8 cellular contexts compared by ENCODE assay signal in genomic region chr14:64464695-64465094, GRCh38. TPM values are rescaled to one million over a fixed set of nuclear protein-coding genes. Genes with fewer than 3 reads are reported as not detected.
DNase-seq lines count a peak whose midpoint lies in the region; ATAC-seq, FAIRE-seq and TF ChIP-seq lines count a peak whose summit lies in the region.

No MANE protein-coding gene starts in this region.

- DNase-seq in ELR (ENCODE audit: low read depth), result peak; percentile 10
- no peak for DNase-seq in keratinocyte (ENCODE audit: low read depth, low spot score)
- no peak for DNase-seq in nucleus accumbens (lab: John Stamatoyannopoulos, UW)
- no peak for DNase-seq in AG08396 (ENCODE audit: low spot score)

- ATAC-seq in activated T-helper 17 cell treated with anti-CD3 and anti-CD28 coated beads, Interleukin-2, amount 50 U/mL, for 72 hours (replicated peaks), result peak; percentile 17
- no peak for ATAC-seq in HG03039 (IDR thresholded peaks at IDR 0.05; ENCODE audit: unreplicated experiment)

- H3K27ac Mint-ChIP-seq in activated T-helper 17 cell treated with anti-CD3 and anti-CD28 coated beads, Interleukin-2, amount 50 U/mL, for 72 hours, result peak overlapping the region; percentile 84

- peak overlapping the region; percentile 79 for H3K4me3 Mint-ChIP-seq in activated T-helper 17 cell treated with anti-CD3 and anti-CD28 coated beads, Interleukin-2, amount 50 U/mL, for 72 hours

- H3K9ac ChIP-seq in HUES6 (ENCODE audit: low read length) (peak overlapping the region; percentile 25), keratinocyte (ENCODE audit: control insufficient read depth, extremely low read depth, insufficient read depth, low read length) (peak overlapping the region; percentile 31)

- H3K27ac ChIP-seq in HUES6 (ENCODE audit: low read depth, low read length) (no peak overlapping the region), keratinocyte (ENCODE audit: control insufficient read depth, insufficient read depth, low read length) (no peak overlapping the region), thymus (ENCODE audit: low read depth) (no peak overlapping the region)

- dilution Hi-C loops in keratinocyte (cut with MboI; ENCODE audit: extremely low pct_ligation_motif_present, low sequenced_read_pairs), result no loop called here

- H3K9me3 ChIP-seq in HUES6 (ENCODE audit: control insufficient read depth, insufficient read depth, low read depth, low read length) (no peaks in the 10 kb centered on the region), keratinocyte (ENCODE audit: control insufficient read depth, low read depth, low read length) (no peaks in the 10 kb centered on the region), thymus (ENCODE audit: control insufficient read depth) (no peaks in the 10 kb centered on the region)

- 16% methylated on average over 7 of the region's 7 CpGs for WGBS in thymus

- H3K4me2 ChIP-seq in keratinocyte (ENCODE audit: control insufficient read depth, extremely low read depth, insufficient read depth, low read depth, low read length), result peak overlapping the region; percentile 83

- H3K4me3 ChIP-seq in HUES6 (ENCODE audit: low read depth, low read length) (peak overlapping the region; percentile 79), keratinocyte (ENCODE audit: control insufficient read depth in 2 of 3, extremely low read depth in 1 of 3, insufficient read depth in 2 of 3, low read depth in 1 of 3, low read length in 3 of 3) (peak overlapping the region; percentile 39 to 65 (median 63)), thymus (ENCODE audit: low read length) (peak overlapping the region; percentile 65)

- H3K9me1 ChIP-seq in keratinocyte (ENCODE audit: control insufficient read depth, extremely low read depth, insufficient read depth, low read length), result no peaks in the 10 kb centered on the region

- peaks cover 28% of the 10 kb centered on the region for H3K4me1 Mint-ChIP-seq in activated T-helper 17 cell treated with anti-CD3 and anti-CD28 coated beads, Interleukin-2, amount 50 U/mL, for 72 hours

- peaks cover 11% of the 10 kb centered on the region for H3K4me1 ChIP-seq in HUES6 (ENCODE audit: control insufficient read depth, insufficient read depth, low read length)
- H3K4me1 ChIP-seq in keratinocyte (ENCODE audit: control insufficient read depth, extremely low read depth, insufficient read depth, low read length), result peaks cover 13% of the 10 kb centered on the region
- peaks cover 6% of the 10 kb centered on the region for H3K4me1 ChIP-seq in thymus (ENCODE audit: control insufficient read depth, insufficient read depth, low read length)

- H4K20me1 ChIP-seq in keratinocyte (ENCODE audit: control insufficient read depth, extremely low read depth, insufficient read depth, low read length), result no peaks in the 10 kb centered on the region

- H2AFZ ChIP-seq in keratinocyte (ENCODE audit: control insufficient read depth, low read length), result no peak overlapping the region

- H3K27me3 ChIP-seq in HUES6 (ENCODE audit: control insufficient read depth, insufficient read depth, low read length) (no peaks in the 10 kb centered on the region), keratinocyte (ENCODE audit: control insufficient read depth, extremely low read depth, insufficient read depth, low read length) (no peaks in the 10 kb centered on the region), thymus (ENCODE audit: control insufficient read depth, insufficient read depth) (no peaks in the 10 kb centered on the region)

- no peak for TF ChIP-seq CTCF in keratinocyte (optimal IDR thresholded peaks at IDR 0.05 in 1 of 3, IDR thresholded peaks at IDR 0.05 in 1 of 3, conservative IDR thresholded peaks at IDR 0.05 in 1 of 3; ENCODE audit: extremely low read depth in 1 of 3, insufficient read depth in 2 of 3, low read length in 3 of 3)

- peaks cover 45% of the 10 kb centered on the region for H3K36me3 Mint-ChIP-seq in activated T-helper 17 cell treated with anti-CD3 and anti-CD28 coated beads, Interleukin-2, amount 50 U/mL, for 72 hours (ENCODE audit: low read depth)

- H3K27me3 Mint-ChIP-seq in activated T-helper 17 cell treated with anti-CD3 and anti-CD28 coated beads, Interleukin-2, amount 50 U/mL, for 72 hours, result no peaks in the 10 kb centered on the region

- H3K79me2 ChIP-seq in keratinocyte (ENCODE audit: control insufficient read depth, insufficient read depth, low read length), result no peaks in the 10 kb centered on the region

- H3K36me3 ChIP-seq in HUES6 (ENCODE audit: control insufficient read depth, insufficient read depth, low read length) (peaks cover 19% of the 10 kb centered on the region), keratinocyte (ENCODE audit: control insufficient read depth in 2 of 2, extremely low read depth in 1 of 2, insufficient read depth in 2 of 2, low read length in 2 of 2) (peaks cover 3 to 5% of the 10 kb centered on the region in 2 experiments), thymus (ENCODE audit: control insufficient read depth, insufficient read depth) (peaks cover 8% of the 10 kb centered on the region)

- no peak for FAIRE-seq in keratinocyte (lab: Jason Lieb, UNC)

- H3K9me3 Mint-ChIP-seq in activated T-helper 17 cell treated with anti-CD3 and anti-CD28 coated beads, Interleukin-2, amount 50 U/mL, for 72 hours, result no peaks in the 10 kb centered on the region

RNA-seq across cellular contexts. Expression of gene AKAP5, which starts 0.6 kb away (rescaled TPM):
- total RNA-seq in activated T-helper 17 cell treated with anti-CD3 and anti-CD28 coated beads, Interleukin-2, amount 50 U/mL, for 72 hours, result 1 to 10 TPM in 1 of 2 donors, under 1 TPM in 1; 0.82 to 1.0 TPM
- polyA plus RNA-seq in keratinocyte (0.01 to 0.08 TPM (median 0.05 TPM) in 3 replicates), thymus (0.71 TPM)
- polyA plus RNA-seq in keratinocyte (2011; ENCODE audit: low read depth), result not detected
- 0.01 TPM in 2 replicates for polyA plus RNA-seq in keratinocyte (2011; cell fraction: cytosol; rRNA removed)
- polyA plus RNA-seq in keratinocyte (2011; cell fraction: nucleus; rRNA removed), result 0.28 and 0.29 TPM in 2 replicates
- polyA plus RNA-seq in keratinocyte (2012; ENCODE audit: low replicate concordance), result 0.06 and 0.20 TPM in 2 replicates
- 0.13 to 0.26 TPM in 2 of 3 replicates, not detected in the other for polyA minus RNA-seq in keratinocyte
- not detected for polyA minus RNA-seq in keratinocyte (2011; cell fraction: cytosol; rRNA and poly(A)+ RNA removed)
- polyA minus RNA-seq in keratinocyte (2011; cell fraction: nucleus; rRNA and poly(A)+ RNA removed), result 0.32 and 1.8 TPM in 2 replicates

RNA-seq across cellular contexts. Expression of gene ZBTB25, which starts 38.9 kb away (rescaled TPM):
- 10 to 100 TPM; 29.7 to 88.5 TPM for total RNA-seq in activated T-helper 17 cell treated with anti-CD3 and anti-CD28 coated beads, Interleukin-2, amount 50 U/mL, for 72 hours
- polyA plus RNA-seq in keratinocyte, result 5.3 to 6.8 TPM (median 5.7 TPM) in 3 replicates
- polyA plus RNA-seq in keratinocyte (2011; ENCODE audit: low read depth), result 1.9 TPM
- polyA plus RNA-seq in keratinocyte (2011; cell fraction: cytosol; rRNA removed), result 3.4 and 4.4 TPM in 2 replicates
- 14.0 and 14.2 TPM in 2 replicates for polyA plus RNA-seq in keratinocyte (2011; cell fraction: nucleus; rRNA removed)
- polyA plus RNA-seq in keratinocyte (2012; ENCODE audit: low replicate concordance), result 3.5 and 4.4 TPM in 2 replicates
- 10.0 to 14.2 TPM (median 10.8 TPM) in 3 replicates for polyA minus RNA-seq in keratinocyte
- polyA minus RNA-seq in keratinocyte (2011; cell fraction: cytosol; rRNA and poly(A)+ RNA removed), result 4.2 TPM
- 7.2 and 13.2 TPM in 2 replicates for polyA minus RNA-seq in keratinocyte (2011; cell fraction: nucleus; rRNA and poly(A)+ RNA removed)
- polyA plus RNA-seq in thymus, result 15.0 TPM

RNA-seq across cellular contexts. Expression of gene ZBTB1, which starts 39.9 kb away (rescaled TPM):
- 100 to 1,000 TPM in 1 of 2 donors, 10 to 100 TPM in 1; 75.6 to 154 TPM for total RNA-seq in activated T-helper 17 cell treated with anti-CD3 and anti-CD28 coated beads, Interleukin-2, amount 50 U/mL, for 72 hours
- polyA plus RNA-seq in keratinocyte (22.8 to 40.8 TPM (median 40.7 TPM) in 3 replicates), thymus (42.0 TPM)
- polyA plus RNA-seq in keratinocyte (2011; ENCODE audit: low read depth), result 40.0 TPM
- polyA plus RNA-seq in keratinocyte (2011; cell fraction: cytosol; rRNA removed), result 11.8 and 31.7 TPM in 2 replicates
- polyA plus RNA-seq in keratinocyte (2011; cell fraction: nucleus; rRNA removed), result 79.1 TPM in 2 replicates
- polyA plus RNA-seq in keratinocyte (2012; ENCODE audit: low replicate concordance), result 21.0 and 29.6 TPM in 2 replicates
- polyA minus RNA-seq in keratinocyte, result 10.2 to 42.3 TPM (median 42.1 TPM) in 3 replicates
- polyA minus RNA-seq in keratinocyte (2011; cell fraction: cytosol; rRNA and poly(A)+ RNA removed), result 21.1 TPM
- 30.1 and 85.7 TPM in 2 replicates for polyA minus RNA-seq in keratinocyte (2011; cell fraction: nucleus; rRNA and poly(A)+ RNA removed)
